ENCODE assay signal across 8 cellular contexts in the genomic region with DNA sequence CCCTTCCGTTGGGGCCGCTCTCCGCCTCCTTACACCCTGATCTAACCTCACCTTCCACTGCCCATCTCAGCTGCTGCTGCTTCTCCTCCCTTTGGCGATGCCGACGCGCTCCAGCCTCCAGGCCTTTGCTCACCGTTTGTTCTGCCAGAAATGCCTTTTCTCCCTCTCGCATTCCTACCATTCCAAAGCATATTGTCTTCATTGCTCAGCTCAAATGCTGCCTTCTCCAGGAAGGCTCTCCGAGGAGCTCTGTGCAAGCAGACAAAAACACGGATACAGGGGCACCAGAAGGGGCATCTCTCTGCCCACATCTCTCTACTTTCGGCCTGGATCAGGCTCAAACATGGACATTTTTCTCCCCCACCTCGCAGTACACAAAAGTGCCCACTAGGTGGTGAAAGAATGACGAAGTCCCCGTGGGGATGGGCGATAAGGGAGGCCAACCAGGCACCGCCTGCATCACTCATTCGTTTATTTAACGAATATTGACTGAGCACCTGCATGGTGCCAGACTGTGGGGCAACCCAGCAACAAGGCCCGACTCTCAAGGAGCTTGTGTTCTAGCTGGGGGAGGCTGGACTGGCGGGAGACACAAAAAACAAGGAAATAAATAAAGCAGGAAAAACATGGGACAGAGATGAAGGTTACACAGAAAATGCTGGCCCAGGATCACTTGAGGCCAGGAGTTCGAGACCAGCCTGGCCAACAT. TPM values are rescaled to one million over a fixed set of nuclear protein-coding genes. Genes with fewer than 3 reads are reported as not detected.
DNase-seq lines count a peak whose midpoint lies in the region; ATAC-seq and TF ChIP-seq lines count a peak whose summit lies in the region.

No MANE protein-coding gene starts in this region.

- peak overlapping the region in 1 of 2 donors; percentile 24 for H3K27ac Mint-ChIP-seq in natural killer cell treated with Interleukin-12 subunit alpha and Interleukin-12 subunit beta and Interleukin-15 and Interleukin-18, amount 100 ng/mL, for 72 hours
- peak overlapping the region; percentile 95 for H3K27ac Mint-ChIP-seq in stimulated activated naive B cell treated with anti-CD40 and anti-IgM and Interleukin-4, amounts not matched to agents 10 μg/mL and 1 μg/mL and 100 μg/mL, for 72 hours

- peak; percentile 54 for DNase-seq in DMS114 treated with DMSO at 0.1 percent for 48 hours (lab: John Stamatoyannopoulos, UW; ENCODE audit: unreplicated experiment)
- DNase-seq in HS-27A (ENCODE audit: low read depth), result peak; percentile 78
- DNase-seq in NT2/D1 (ENCODE audit: low read depth, low spot score), result peak; percentile 89
- peak; percentile 72 for DNase-seq in activated T-cell treated with anti-CD3 and anti-CD28 coated beads for 4 hours
- no peak for DNase-seq in esophagus squamous epithelium (lab: John Stamatoyannopoulos, UW)
- peak; percentile 71 for DNase-seq in natural killer cell treated with Interleukin-12 subunit alpha and Interleukin-12 subunit beta and Interleukin-15 and Interleukin-18, amount 100 ng/mL, for 72 hours (ENCODE audit: low spot score)
- DNase-seq in stimulated activated naive B cell treated with anti-CD40 and anti-IgM and Interleukin-4, amounts not matched to agents 10 μg/mL and 1 μg/mL and 100 μg/mL, for 72 hours, result peak; percentile 77

- H3K4me1 ChIP-seq in NT2/D1 (ENCODE audit: insufficient read depth, insufficient read length) (peaks cover 33% of the 10 kb centered on the region), esophagus squamous epithelium (peaks cover 9 to 47% (median 15%) of the 10 kb centered on the region in 3 donors)

- H3K4me3 Mint-ChIP-seq in natural killer cell treated with Interleukin-12 subunit alpha and Interleukin-12 subunit beta and Interleukin-15 and Interleukin-18, amount 100 ng/mL, for 72 hours, result no peak overlapping the region
- H3K4me3 Mint-ChIP-seq in stimulated activated naive B cell treated with anti-CD40 and anti-IgM and Interleukin-4, amounts not matched to agents 10 μg/mL and 1 μg/mL and 100 μg/mL, for 72 hours, result peak overlapping the region; percentile 66 to 81

- peak; percentile 71 to 80 for ATAC-seq in natural killer cell treated with Interleukin-12 subunit alpha and Interleukin-12 subunit beta and Interleukin-15 and Interleukin-18, amount 100 ng/mL, for 72 hours
- ATAC-seq in stimulated activated naive B cell treated with anti-CD40 and anti-IgM and Interleukin-4, amounts not matched to agents 10 μg/mL and 1 μg/mL and 100 μg/mL, for 72 hours (replicated peaks), result peak; percentile 65 to 69
- ATAC-seq in HG03460 (IDR thresholded peaks at IDR 0.05; ENCODE audit: unreplicated experiment), result no peak

- H3K27me3 ChIP-seq in NT2/D1 (ENCODE audit: insufficient read depth, insufficient read length), result no peaks in the 10 kb centered on the region
- no peaks in the 10 kb centered on the region for H3K27me3 ChIP-seq in esophagus squamous epithelium

- H3K4me1 Mint-ChIP-seq in natural killer cell treated with Interleukin-12 subunit alpha and Interleukin-12 subunit beta and Interleukin-15 and Interleukin-18, amount 100 ng/mL, for 72 hours (ENCODE audit: low read depth in 2 of 2), result peaks cover 8 to 9% of the 10 kb centered on the region in 2 donors
- H3K4me1 Mint-ChIP-seq in stimulated activated naive B cell treated with anti-CD40 and anti-IgM and Interleukin-4, amounts not matched to agents 10 μg/mL and 1 μg/mL and 100 μg/mL, for 72 hours, result peaks cover 60 to 61% of the 10 kb centered on the region in 2 donors

- intact Hi-C loops in esophagus squamous epithelium (cut with DNase I), result no loop called here

- H3K27ac ChIP-seq in esophagus squamous epithelium, result peak overlapping the region in 2 of 4 donors; percentile 7 to 39

- peak; percentile 69 to 92 (median 86) for TF ChIP-seq CTCF in esophagus squamous epithelium (IDR thresholded peaks at IDR 0.05)

- 28 to 29% methylated on average over 20 to 22 of the region's 22 CpGs for WGBS in esophagus squamous epithelium, 2 donors

- H3K4me3 ChIP-seq in NT2/D1 (ENCODE audit: insufficient read length, low read depth), result no peak overlapping the region
- peak overlapping the region in 1 of 4 donors; percentile 23 for H3K4me3 ChIP-seq in esophagus squamous epithelium

- H3K9ac ChIP-seq in NT2/D1 (ENCODE audit: insufficient read length, low read depth), result peak overlapping the region; percentile 59

- no peaks in the 10 kb centered on the region for H3K36me3 Mint-ChIP-seq in natural killer cell treated with Interleukin-12 subunit alpha and Interleukin-12 subunit beta and Interleukin-15 and Interleukin-18, amount 100 ng/mL, for 72 hours
- H3K36me3 Mint-ChIP-seq in stimulated activated naive B cell treated with anti-CD40 and anti-IgM and Interleukin-4, amounts not matched to agents 10 μg/mL and 1 μg/mL and 100 μg/mL, for 72 hours, result peaks cover 10 to 29% of the 10 kb centered on the region in 2 donors

- no peaks in the 10 kb centered on the region for H3K9me3 ChIP-seq in NT2/D1 (ENCODE audit: insufficient read depth, low read length)
- H3K9me3 ChIP-seq in esophagus squamous epithelium, result no peaks in the 10 kb centered on the region

- H3K27me3 Mint-ChIP-seq in natural killer cell treated with Interleukin-12 subunit alpha and Interleukin-12 subunit beta and Interleukin-15 and Interleukin-18, amount 100 ng/mL, for 72 hours, result peaks cover 0 to 8% of the 10 kb centered on the region in 2 donors
- H3K27me3 Mint-ChIP-seq in stimulated activated naive B cell treated with anti-CD40 and anti-IgM and Interleukin-4, amounts not matched to agents 10 μg/mL and 1 μg/mL and 100 μg/mL, for 72 hours, result no peaks in the 10 kb centered on the region

- TF ChIP-seq POLR2A in esophagus squamous epithelium (IDR thresholded peaks at IDR 0.05), result no peak

- no peaks in the 10 kb centered on the region for H3K9me3 Mint-ChIP-seq in natural killer cell treated with Interleukin-12 subunit alpha and Interleukin-12 subunit beta and Interleukin-15 and Interleukin-18, amount 100 ng/mL, for 72 hours
- H3K9me3 Mint-ChIP-seq in stimulated activated naive B cell treated with anti-CD40 and anti-IgM and Interleukin-4, amounts not matched to agents 10 μg/mL and 1 μg/mL and 100 μg/mL, for 72 hours, result no peaks in the 10 kb centered on the region

- no peaks in the 10 kb centered on the region for H3K36me3 ChIP-seq in NT2/D1 (ENCODE audit: insufficient read depth, insufficient read length, low read length)
- H3K36me3 ChIP-seq in esophagus squamous epithelium, result no peaks in the 10 kb centered on the region

RNA-seq across cellular contexts. Expression of gene GRHPR, which starts 7.3 kb away (rescaled TPM):
- 100 to 1,000 TPM in 2 of 4 donors, 10 to 100 TPM in 2; 74.5 to 117 (median 93.8) TPM for total RNA-seq in esophagus squamous epithelium
- total RNA-seq in natural killer cell treated with Interleukin-12 subunit alpha and Interleukin-12 subunit beta and Interleukin-15 and Interleukin-18, amount 100 ng/mL, for 72 hours, result 10 to 100 TPM; 53.4 to 66.1 TPM

RNA-seq across cellular contexts. Expression of gene ZBTB5, which starts 50.1 kb away (rescaled TPM):
- total RNA-seq in esophagus squamous epithelium, result 10 to 100 TPM; 15.0 to 23.3 (median 20.5) TPM
- total RNA-seq in natural killer cell treated with Interleukin-12 subunit alpha and Interleukin-12 subunit beta and Interleukin-15 and Interleukin-18, amount 100 ng/mL, for 72 hours, result 1 to 10 TPM; 8.5 TPM
